ENCODE assay signal across 26 cellular contexts in the genomic region with DNA sequence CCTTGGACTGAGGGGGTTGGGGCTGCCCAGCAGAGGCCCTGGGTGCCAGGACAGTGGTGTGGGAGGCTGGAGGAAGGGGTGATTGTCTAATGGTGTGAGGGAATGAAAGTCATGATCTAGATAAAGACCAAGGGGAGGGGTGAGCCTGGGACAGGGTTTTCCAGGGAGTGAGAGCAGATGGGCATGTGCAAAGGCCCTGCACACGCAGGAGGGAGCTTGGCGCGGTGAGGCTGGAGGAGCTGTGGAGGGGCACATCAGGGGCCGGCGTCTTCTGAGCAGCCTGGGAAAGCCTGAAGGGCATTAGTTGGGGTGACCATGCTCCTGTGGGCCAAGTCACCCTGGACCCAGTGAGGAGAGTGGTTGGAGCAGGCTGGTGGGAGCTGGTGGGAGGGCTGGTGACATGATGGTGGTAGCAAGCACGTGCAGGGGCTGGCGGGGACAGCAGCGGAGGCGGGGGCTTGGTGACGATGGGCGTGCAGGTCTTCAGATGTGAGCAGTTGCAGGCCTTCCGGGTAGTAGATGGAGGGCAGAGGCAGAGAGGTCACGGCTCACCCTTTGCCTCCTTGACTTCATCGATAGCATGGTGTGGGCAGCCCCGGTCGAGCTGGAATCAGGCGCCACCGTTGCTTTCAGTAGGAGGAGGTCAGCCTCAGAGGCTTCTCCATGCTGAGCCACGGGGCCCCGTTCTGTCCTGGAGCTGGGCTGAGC. TPM values are rescaled to one million over a fixed set of nuclear protein-coding genes. Genes with fewer than 3 reads are reported as not detected.
"Had no signal": no experiment of that assay in that cellular context is flagged by ENCODE, and none has a peak within 500 bp of the region (broad histone marks: within the 10 kb centered on the region; RNA-seq: fewer than 3 reads in every experiment).

No MANE protein-coding gene starts in this region.

- H3K9me3 Mint-ChIP-seq: dendritic cell treated with granulocyte-macrophage colony-stimulating factor and Interleukin-4, amounts not matched to agents 40 ng/mL and 50 ng/mL, for 4 days; effector memory CD8-positive, alpha-beta T cell; immature natural killer cell; naive B cell; nephron had no signal

- ATAC-seq: effector memory CD8-positive, alpha-beta T cell; gastrocnemius medialis; left cardiac atrium; lower lobe of right lung; sciatic nerve had no signal

- H3K36me3 ChIP-seq: ovary had no signal

- H3K27me3 ChIP-seq: esophagus muscularis mucosa, gastrocnemius medialis, neutrophil, ovary, spleen, stomach had no signal

- H3K4me1 ChIP-seq: gastrocnemius medialis had no signal

- H3K27ac Mint-ChIP-seq: dendritic cell treated with granulocyte-macrophage colony-stimulating factor and Interleukin-4, amounts not matched to agents 40 ng/mL and 50 ng/mL, for 4 days; effector memory CD8-positive, alpha-beta T cell; immature natural killer cell; nephron had no signal

- H3K9me3 ChIP-seq: esophagus muscularis mucosa, gastrocnemius medialis, left ventricle myocardium inferior, lower lobe of right lung, neutrophil, ovary, spleen, stomach, thoracic aorta had no signal

- FAIRE-seq: keratinocyte had no signal

- DNase-seq: effector memory CD8-positive, alpha-beta T cell; gastrocnemius medialis; immature natural killer cell; left cardiac atrium; left ventricle myocardium inferior; lower lobe of right lung; mesendoderm; naive B cell; ovary; spleen; stimulated activated CD4-positive, alpha-beta T cell treated with anti-CD3 and anti-CD28 coated beads, Interleukin-15, amount 100 ng/mL, for 24 hours; stimulated activated CD4-positive, alpha-beta T cell treated with anti-CD3 and anti-CD28 coated beads, Interleukin-1b, Interleukin-23, amount 100 ng/mL, for 48 hours; stimulated activated CD4-positive, alpha-beta T cell treated with anti-CD3 and anti-CD28 coated beads, Interleukin-4, amount 100 ng/mL, for 24 hours; stimulated activated naive CD4-positive, alpha-beta T cell; stomach; substantia nigra; trophoblast cell had no signal

- H3K27ac ChIP-seq: epithelial cell of prostate, esophagus muscularis mucosa, left ventricle myocardium inferior, lower lobe of right lung, neutrophil, ovary, spleen, stomach, thoracic aorta had no signal

- H3K4me3 ChIP-seq: esophagus muscularis mucosa, gastrocnemius medialis, left ventricle myocardium inferior, lower lobe of right lung, ovary, spleen, stomach, thoracic aorta had no signal

- H3K4me1 Mint-ChIP-seq: nephron had no signal

- H3K27me3 Mint-ChIP-seq: dendritic cell treated with granulocyte-macrophage colony-stimulating factor and Interleukin-4, amounts not matched to agents 40 ng/mL and 50 ng/mL, for 4 days; effector memory CD8-positive, alpha-beta T cell; naive B cell had no signal

- H3K4me3 Mint-ChIP-seq: dendritic cell treated with granulocyte-macrophage colony-stimulating factor and Interleukin-4, amounts not matched to agents 40 ng/mL and 50 ng/mL, for 4 days; effector memory CD8-positive, alpha-beta T cell; immature natural killer cell; naive B cell; nephron had no signal

RNA-seq across cellular contexts. Expression of a gene that starts 20.2 kb away (rescaled TPM):
- total RNA-seq: renal cortical epithelial cell had no signal
- polyA plus RNA-seq: keratinocyte had no signal
